Comparison of ENCODE assay signal across 9 cellular contexts in the genomic region with DNA sequence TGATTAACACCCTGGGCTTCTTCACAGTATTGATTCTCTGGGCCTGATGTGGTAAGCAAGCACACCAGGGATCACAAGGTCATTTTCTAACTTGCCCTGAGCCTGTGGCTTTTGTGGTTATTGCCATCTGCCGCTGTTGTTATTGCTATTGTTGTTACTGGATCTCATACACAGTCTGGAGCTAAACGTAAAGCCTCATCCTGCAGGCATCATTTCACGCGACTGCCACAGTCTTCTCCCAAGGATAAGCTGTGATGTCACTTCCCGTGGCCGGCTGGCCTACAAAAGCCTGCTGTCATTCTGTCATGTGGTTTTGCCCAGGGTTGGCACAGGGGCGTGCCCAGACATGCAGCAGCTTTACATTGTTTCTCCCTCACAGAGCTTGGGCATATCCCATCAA.
DNase-seq lines count a peak whose midpoint lies in the region; ATAC-seq, FAIRE-seq and TF ChIP-seq lines count a peak whose summit lies in the region.
"Had no signal": no experiment of that assay in that cellular context is flagged by ENCODE, and none has a peak within 500 bp of the region (broad histone marks: within the 10 kb centered on the region; RNA-seq: fewer than 3 reads in every experiment).

No MANE protein-coding gene starts in this region.

- no peaks in the 10 kb centered on the region for H4K20me1 ChIP-seq in HCT116 (ENCODE audit: insufficient read depth)

- peak; percentile 79 for DNase-seq in DMS53 (lab: John Stamatoyannopoulos, UW)
- peak; percentile 6 for DNase-seq in HCT116 (ENCODE audit: low read depth, low spot score)
- DNase-seq in NCI-H69 (lab: John Stamatoyannopoulos, UW): peak; percentile 26
- no peak for DNase-seq in pancreas
- DNase-seq in GM19239 (ENCODE audit: insufficient read length, low spot score): no peak
- no peak for DNase-seq in NCI-H1930 (lab: John Stamatoyannopoulos, UW)

- no peaks in the 10 kb centered on the region for H3K9me2 ChIP-seq in HCT116 (ENCODE audit: insufficient read depth)

- CTCF ChIA-PET in HCT116 (lab: Charles Lee): interaction anchor here (1.6 kb wide), 1 partner anchor 16 kb away, joined by 9 read pairs; no protein-coding TSS in a partner anchor

- H3K79me2 ChIP-seq in HCT116 (ENCODE audit: insufficient read depth, low read length): no peaks in the 10 kb centered on the region

- peak overlapping the region; percentile 16; the same call in 1 of the 2 replicates for H3K4me2 ChIP-seq in HCT116 (ENCODE audit: low read length)

- H3K36me3 ChIP-seq in HCT116 (ENCODE audit: control insufficient read depth in 1 of 2, insufficient read depth in 2 of 2, low read length in 2 of 2) (no peaks in the 10 kb centered on the region), pancreas (no peaks in the 10 kb centered on the region)

- no peak overlapping the region for H2AFZ ChIP-seq in HCT116 (ENCODE audit: low read depth, low read length, poor library complexity, severe bottlenecking)

- FAIRE-seq in pancreas (lab: Jason Lieb, UNC): no peak
- no peak for FAIRE-seq in GM19239 (lab: Jason Lieb, UNC)
- FAIRE-seq: TTC549 had no signal

- intact Hi-C loops in HCT116 (cut with micrococcal nuclease) (no loop called here), pancreas (cut with DNase I) (no loop called here)

- TF ChIP-seq CTCF in HCT116 (IDR thresholded peaks at IDR 0.05 in 2 of 3, conservative IDR thresholded peaks at IDR 0.05 in 1 of 3; ENCODE audit: borderline replicate concordance in 1 of 3, insufficient read depth in 1 of 3, low read depth in 2 of 3, low read length in 2 of 3) (no peak), pancreas (IDR thresholded peaks at IDR 0.05) (no peak)

- H3K4me3 ChIP-seq in HCT116 (replicated peaks in 1 of 2; ENCODE audit: low read depth in 1 of 2, low read length in 2 of 2): no peak overlapping the region
- H3K4me3 ChIP-seq in pancreas: no peak overlapping the region

- POLR2A ChIA-PET in HCT116 (lab: Charles Lee): interaction anchor here (1.5 kb wide), 1 partner anchor 8 kb away, joined by 4 read pairs; no protein-coding TSS in a partner anchor

- no peak for TF ChIP-seq POLR2A in HCT116 (IDR thresholded peaks at IDR 0.05; ENCODE audit: borderline replicate concordance, extremely low read depth, insufficient read depth, insufficient read length)

- TF ChIP-seq RAD21 in HCT116 (IDR thresholded peaks at IDR 0.05; ENCODE audit: low read depth): no peak

- ATAC-seq in HCT116 (peak; percentile 70), esophagus mucosa (peak; percentile 38), pancreas (no peak), HG03280 (IDR thresholded peaks at IDR 0.05; ENCODE audit: unreplicated experiment) (no peak)

- H3K4me1 ChIP-seq in HCT116 (ENCODE audit: control insufficient read depth in 1 of 2, insufficient read depth in 2 of 2, low read length in 2 of 2): peaks cover 8 to 9% of the 10 kb centered on the region in 2 experiments
- no peaks in the 10 kb centered on the region for H3K4me1 ChIP-seq in pancreas

- no peak overlapping the region for H3K9ac ChIP-seq in HCT116 (ENCODE audit: low read length)

- H3K9me3 ChIP-seq in HCT116 (ENCODE audit: control insufficient read depth in 1 of 2, insufficient read depth in 1 of 2, low read depth in 1 of 2, low read length in 2 of 2): no peaks in the 10 kb centered on the region
- H3K9me3 ChIP-seq in pancreas: no peaks in the 10 kb centered on the region

- 59 to 67% methylated on average over 7 of the region's 7 CpGs for WGBS in pancreas, 2 donors

- H3K27ac ChIP-seq in HCT116 (ENCODE audit: low read depth, low read length) (no peak overlapping the region), pancreas (no peak overlapping the region)

- RAD21 ChIA-PET in HCT116 (lab: Charles Lee; ENCODE audit: low non-redundant PET in 1 of 2, low total read pairs in 2 of 2, uncharacterized antibody in 2 of 2, unreplicated experiment in 2 of 2): interaction anchor here in 1 of 2 experiments (1.5 kb wide), 1 partner anchor 16 kb away, joined by 3 read pairs; no protein-coding TSS in a partner anchor

- H3K27me3 ChIP-seq in HCT116 (ENCODE audit: insufficient read depth, low read length) (peaks cover 15% of the 10 kb centered on the region; the same call in 1 of the 2 replicates), pancreas (no peaks in the 10 kb centered on the region)

- no TSS peak for BruUV-seq in HCT116 (replicated peaks; lab: Mats Ljungman, UMichigan)

TF ChIP-seq in HCT116, 20 proteins besides CTCF, POLR2A, EP300 and RAD21:
- TF ChIP-seq CEBPB (IDR thresholded peaks at IDR 0.05; ENCODE audit: low read depth) (no peak), SRF (IDR thresholded peaks at IDR 0.05; ENCODE audit: low read depth) (no peak), EZH2phosphoT487 (IDR thresholded peaks at IDR 0.05; ENCODE audit: borderline replicate concordance) (no peak), FOSL1 (IDR thresholded peaks at IDR 0.05; ENCODE audit: low read depth) (no peak), TCF7L2 (IDR thresholded peaks at IDR 0.05; ENCODE audit: borderline replicate concordance, extremely low read depth, insufficient read depth, insufficient read length) (no peak), POLR2AphosphoS5 (IDR thresholded peaks at IDR 0.05; ENCODE audit: low read depth, low read length) (no peak), ZFX (IDR thresholded peaks at IDR 0.05) (no peak), ZNF274 (IDR thresholded peaks at IDR 0.05; ENCODE audit: low read depth, low read length) (no peak), YY1 (IDR thresholded peaks at IDR 0.05; ENCODE audit: extremely low read depth, insufficient replicate concordance, low read depth, low read length) (no peak), JUND (IDR thresholded peaks at IDR 0.05) (no peak), EZH2 (IDR thresholded peaks at IDR 0.05) (no peak), CBX3 (IDR thresholded peaks at IDR 0.05; ENCODE audit: low read depth) (no peak), SP1 (IDR thresholded peaks at IDR 0.05; ENCODE audit: low read depth) (no peak), SIN3A (IDR thresholded peaks at IDR 0.05; ENCODE audit: low read depth) (no peak), EGR1 (IDR thresholded peaks at IDR 0.05; ENCODE audit: low read depth) (no peak)
- TF ChIP-seq, protein P1, sequence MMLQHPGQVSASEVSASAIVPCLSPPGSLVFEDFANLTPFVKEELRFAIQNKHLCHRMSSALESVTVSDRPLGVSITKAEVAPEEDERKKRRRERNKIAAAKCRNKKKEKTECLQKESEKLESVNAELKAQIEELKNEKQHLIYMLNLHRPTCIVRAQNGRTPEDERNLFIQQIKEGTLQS (IDR thresholded peaks at IDR 0.05): no peak
- TF ChIP-seq, protein P2, sequence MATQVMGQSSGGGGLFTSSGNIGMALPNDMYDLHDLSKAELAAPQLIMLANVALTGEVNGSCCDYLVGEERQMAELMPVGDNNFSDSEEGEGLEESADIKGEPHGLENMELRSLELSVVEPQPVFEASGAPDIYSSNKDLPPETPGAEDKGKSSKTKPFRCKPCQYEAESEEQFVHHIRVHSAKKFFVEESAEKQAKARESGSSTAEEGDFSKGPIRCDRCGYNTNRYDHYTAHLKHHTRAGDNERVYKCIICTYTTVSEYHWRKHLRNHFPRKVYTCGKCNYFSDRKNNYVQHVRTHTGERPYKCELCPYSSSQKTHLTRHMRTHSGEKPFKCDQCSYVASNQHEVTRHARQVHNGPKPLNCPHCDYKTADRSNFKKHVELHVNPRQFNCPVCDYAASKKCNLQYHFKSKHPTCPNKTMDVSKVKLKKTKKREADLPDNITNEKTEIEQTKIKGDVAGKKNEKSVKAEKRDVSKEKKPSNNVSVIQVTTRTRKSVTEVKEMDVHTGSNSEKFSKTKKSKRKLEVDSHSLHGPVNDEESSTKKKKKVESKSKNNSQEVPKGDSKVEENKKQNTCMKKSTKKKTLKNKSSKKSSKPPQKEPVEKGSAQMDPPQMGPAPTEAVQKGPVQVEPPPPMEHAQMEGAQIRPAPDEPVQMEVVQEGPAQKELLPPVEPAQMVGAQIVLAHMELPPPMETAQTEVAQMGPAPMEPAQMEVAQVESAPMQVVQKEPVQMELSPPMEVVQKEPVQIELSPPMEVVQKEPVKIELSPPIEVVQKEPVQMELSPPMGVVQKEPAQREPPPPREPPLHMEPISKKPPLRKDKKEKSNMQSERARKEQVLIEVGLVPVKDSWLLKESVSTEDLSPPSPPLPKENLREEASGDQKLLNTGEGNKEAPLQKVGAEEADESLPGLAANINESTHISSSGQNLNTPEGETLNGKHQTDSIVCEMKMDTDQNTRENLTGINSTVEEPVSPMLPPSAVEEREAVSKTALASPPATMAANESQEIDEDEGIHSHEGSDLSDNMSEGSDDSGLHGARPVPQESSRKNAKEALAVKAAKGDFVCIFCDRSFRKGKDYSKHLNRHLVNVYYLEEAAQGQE (IDR thresholded peaks at IDR 0.05; ENCODE audit: low read depth): no peak
- TF ChIP-seq, protein P3, sequence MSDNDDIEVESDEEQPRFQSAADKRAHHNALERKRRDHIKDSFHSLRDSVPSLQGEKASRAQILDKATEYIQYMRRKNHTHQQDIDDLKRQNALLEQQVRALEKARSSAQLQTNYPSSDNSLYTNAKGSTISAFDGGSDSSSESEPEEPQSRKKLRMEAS (IDR thresholded peaks at IDR 0.05): no peak
- TF ChIP-seq, protein P4, sequence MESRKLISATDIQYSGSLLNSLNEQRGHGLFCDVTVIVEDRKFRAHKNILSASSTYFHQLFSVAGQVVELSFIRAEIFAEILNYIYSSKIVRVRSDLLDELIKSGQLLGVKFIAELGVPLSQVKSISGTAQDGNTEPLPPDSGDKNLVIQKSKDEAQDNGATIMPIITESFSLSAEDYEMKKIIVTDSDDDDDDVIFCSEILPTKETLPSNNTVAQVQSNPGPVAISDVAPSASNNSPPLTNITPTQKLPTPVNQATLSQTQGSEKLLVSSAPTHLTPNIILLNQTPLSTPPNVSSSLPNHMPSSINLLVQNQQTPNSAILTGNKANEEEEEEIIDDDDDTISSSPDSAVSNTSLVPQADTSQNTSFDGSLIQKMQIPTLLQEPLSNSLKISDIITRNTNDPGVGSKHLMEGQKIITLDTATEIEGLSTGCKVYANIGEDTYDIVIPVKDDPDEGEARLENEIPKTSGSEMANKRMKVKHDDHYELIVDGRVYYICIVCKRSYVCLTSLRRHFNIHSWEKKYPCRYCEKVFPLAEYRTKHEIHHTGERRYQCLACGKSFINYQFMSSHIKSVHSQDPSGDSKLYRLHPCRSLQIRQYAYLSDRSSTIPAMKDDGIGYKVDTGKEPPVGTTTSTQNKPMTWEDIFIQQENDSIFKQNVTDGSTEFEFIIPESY (IDR thresholded peaks at IDR 0.05; ENCODE audit: extremely low read depth, insufficient replicate concordance, low read length): no peak
TF ChIP-seq in HCT116: peak in this region for 0.

Comparison
In these comparisons a context has a peak if more than half of its experiments do, and no peak if none do; other contexts are left out.
1. DNase-seq: peak in DMS53 (single experiment), HCT116 (single experiment) and NCI-H69 (single experiment); none in pancreas (0 of 6), GM19239 (single experiment) and NCI-H1930 (0 of 2).
2. ATAC-seq: peak in HCT116 (single experiment) and esophagus mucosa (single experiment); none in pancreas (0 of 4) and HG03280 (single experiment).